In genomic region chr12:27696293-27696652, GRCh38 we compare ENCODE assay signal across 1 cellular context.
TF ChIP-seq lines count a peak whose summit lies in the region.

REP15 (plus strand) TSS chr12:27696447; CDS start chr12:27696563, 116 bp downstream.

TF ChIP-seq in HepG2, 621 proteins besides CTCF, POLR2A, EP300 and RAD21 (continued from another document and continues in another):
- TF ChIP-seq ARID5B (CRISPR knock-in tag; IDR thresholded peaks at IDR 0.05) (0 out of 2 replicates have a peak, but pooled peaks have one; percentile 9), ZNF33B (CRISPR knock-in tag; IDR thresholded peaks at IDR 0.05) (no peak), GRHL1 (CRISPR knock-in tag; conservative IDR thresholded peaks at IDR 0.05) (no peak), SETDB1 (CRISPR knock-in tag; IDR thresholded peaks at IDR 0.05; ENCODE audit: borderline replicate concordance) (no peak), LRRFIP1 (CRISPR knock-in tag; conservative IDR thresholded peaks at IDR 0.05) (no peak), E2F5 (CRISPR knock-in tag; conservative IDR thresholded peaks at IDR 0.05) (no peak), ATAD3A (CRISPR knock-in tag; IDR thresholded peaks at IDR 0.05) (no peak), ZMYM4 (CRISPR knock-in tag; IDR thresholded peaks at IDR 0.05) (no peak), ZC3H13 (CRISPR knock-in tag; IDR thresholded peaks at IDR 0.05) (no peak), ISL2 (CRISPR knock-in tag; IDR thresholded peaks at IDR 0.05) (0 out of 2 replicates have a peak, but pooled peaks have one; percentile 27), ZSCAN22 (CRISPR knock-in tag; IDR thresholded peaks at IDR 0.05) (no peak), SAFB2 (CRISPR knock-in tag; IDR thresholded peaks at IDR 0.05; ENCODE audit: borderline replicate concordance, low read depth) (no peak), MXD4 (CRISPR knock-in tag; IDR thresholded peaks at IDR 0.05) (no peak), PAXIP1 (CRISPR knock-in tag; conservative IDR thresholded peaks at IDR 0.05) (peak; percentile 79), SIN3B (IDR thresholded peaks at IDR 0.05; ENCODE audit: low read length) (no peak), NFIC (IDR thresholded peaks at IDR 0.05; ENCODE audit: low read length) (peak; percentile 47; the same call in 1 of the 2 replicates), ZKSCAN5 (CRISPR knock-in tag; IDR thresholded peaks at IDR 0.05) (no peak), PLRG1 (conservative IDR thresholded peaks at IDR 0.05) (no peak), GATAD1 (CRISPR knock-in tag; IDR thresholded peaks at IDR 0.05) (no peak), CBX2 (IDR thresholded peaks at IDR 0.05; ENCODE audit: low read depth, low read length) (no peak), CBX2 (CRISPR knock-in tag; IDR thresholded peaks at IDR 0.05; ENCODE audit: low read depth) (no peak), SAP130 (CRISPR knock-in tag; IDR thresholded peaks at IDR 0.05; ENCODE audit: low read depth) (0 out of 2 replicates have a peak, but pooled peaks have one; percentile 27), TRAFD1 (CRISPR knock-in tag; IDR thresholded peaks at IDR 0.05; ENCODE audit: borderline replicate concordance) (no peak), ZNF362 (CRISPR knock-in tag; IDR thresholded peaks at IDR 0.05; ENCODE audit: borderline replicate concordance) (no peak), MIER3 (CRISPR knock-in tag; IDR thresholded peaks at IDR 0.05; ENCODE audit: borderline replicate concordance) (no peak), ZBTB26 (CRISPR knock-in tag; IDR thresholded peaks at IDR 0.05; ENCODE audit: borderline replicate concordance) (no peak), STAT5B (CRISPR knock-in tag; IDR thresholded peaks at IDR 0.05) (no peak), SRSF1 (optimal IDR thresholded peaks at IDR 0.05; ENCODE audit: low read depth, low read length) (no peak), ZNF724P (CRISPR knock-in tag; IDR thresholded peaks at IDR 0.05; ENCODE audit: borderline replicate concordance) (no peak), CREBL2 (CRISPR knock-in tag; IDR thresholded peaks at IDR 0.05; ENCODE audit: borderline replicate concordance) (no peak), ETS1 (CRISPR knock-in tag; IDR thresholded peaks at IDR 0.05) (no peak), HNF1A (IDR thresholded peaks at IDR 0.05; ENCODE audit: low read depth) (no peak), HNF1A (CRISPR knock-in tag; IDR thresholded peaks at IDR 0.05; ENCODE audit: borderline replicate concordance) (no peak), ZNF543 (CRISPR knock-in tag; IDR thresholded peaks at IDR 0.05) (no peak)
